29 cellular contexts compared by ENCODE assay signal in the genomic region with DNA sequence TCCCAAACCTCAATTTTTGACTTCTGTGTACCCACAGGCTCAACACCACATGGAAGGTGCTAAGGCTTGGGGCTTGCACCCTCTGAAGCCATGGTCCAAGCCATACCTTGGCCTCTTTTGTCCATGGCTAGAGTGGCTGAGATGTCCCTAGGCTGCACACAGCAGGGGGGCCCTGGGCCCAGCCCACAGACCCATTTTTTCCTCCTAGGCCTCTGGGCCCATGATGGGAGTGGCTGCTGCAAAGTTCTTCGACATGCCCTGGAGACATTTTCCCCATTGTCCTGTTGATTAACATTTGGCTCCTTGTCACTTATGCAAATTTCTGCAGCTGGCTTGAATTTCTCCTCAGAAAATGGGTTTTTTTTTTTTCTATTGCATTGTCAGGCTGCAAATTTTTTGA. TPM values are rescaled to one million over a fixed set of nuclear protein-coding genes. Genes with fewer than 3 reads are reported as not detected.
A peak's percentile ranks its signal among the peaks of the same experiment; 100 is the strongest.
DNase-seq lines count a peak whose midpoint lies in the region; ATAC-seq, FAIRE-seq and TF ChIP-seq lines count a peak whose summit lies in the region.
"Had no signal": no experiment of that assay in that cellular context is flagged by ENCODE, and none has a peak within 500 bp of the region (broad histone marks: within the 10 kb centered on the region; RNA-seq: fewer than 3 reads in every experiment).

No MANE protein-coding gene starts in this region.

- FAIRE-seq in A549 (lab: Jason Lieb, UNC) (no peak), K562 (lab: Jason Lieb, UNC) (no peak)
- FAIRE-seq: G401.6, GM12891, GM19239 had no signal

- no peak overlapping the region for H3K4me3 Mint-ChIP-seq in glutamatergic neuron (ENCODE audit: unreplicated experiment)
- H3K4me3 Mint-ChIP-seq: CD14-positive monocyte; CD4-positive, alpha-beta memory T cell; CD4-positive, CD25-positive, alpha-beta regulatory T cell; CD8-positive, alpha-beta memory T cell had no signal

- POLR2A ChIA-PET in A549 (lab: Yijun Ruan, JAX), result no interaction called here
- POLR2A ChIA-PET in HEK293 (lab: Yijun Ruan, JAX), result no interaction called here
- POLR2A ChIA-PET in K562 (lab: Yijun Ruan, JAX), result no interaction called here

- no peak overlapping the region for H4K5ac ChIP-seq in mesendoderm (ENCODE audit: low read length)

- H3K79me2 ChIP-seq in K562 (ENCODE audit: control insufficient read depth, insufficient read depth, low read length) (no peaks in the 10 kb centered on the region), mesendoderm (ENCODE audit: control insufficient read depth, insufficient read depth, low read length) (no peaks in the 10 kb centered on the region)

- no peaks in the 10 kb centered on the region for H3K79me1 ChIP-seq in mesendoderm (ENCODE audit: low read length)

- peaks cover 10% of the 10 kb centered on the region for H3K9me3 Mint-ChIP-seq in glutamatergic neuron (ENCODE audit: unreplicated experiment)

- peaks cover 35% of the 10 kb centered on the region for H3K36me3 Mint-ChIP-seq in glutamatergic neuron (ENCODE audit: unreplicated experiment)
- H3K36me3 Mint-ChIP-seq: CD4-positive, CD25-positive, alpha-beta regulatory T cell had no signal

- H3K4me2 ChIP-seq in A549 (no peak overlapping the region), K562 (ENCODE audit: insufficient read depth, low read length) (no peak overlapping the region), mesendoderm (ENCODE audit: low read length) (no peak overlapping the region)
- H3K4me2 ChIP-seq: BLaER1 had no signal

- no peak overlapping the region for H2BK15ac ChIP-seq in mesendoderm (replicated peaks; ENCODE audit: low read depth)

- ATAC-seq in A549 (no peak), K562 (no peak), sciatic nerve (no peak), HG03097 (IDR thresholded peaks at IDR 0.05; ENCODE audit: low FRiP score, unreplicated experiment) (no peak)

- TF ChIP-seq CTCF in A549 (IDR thresholded peaks at IDR 0.05), result no peak
- no peak for TF ChIP-seq CTCF in HEK293 (tag by site-specific recombination; IDR thresholded peaks at IDR 0.05)
- TF ChIP-seq CTCF in K562 (IDR thresholded peaks at IDR 0.05 in 2 of 3, conservative IDR thresholded peaks at IDR 0.05 in 1 of 3; ENCODE audit: insufficient read depth in 2 of 3, low read depth in 1 of 3, low read length in 3 of 3), result no peak
- TF ChIP-seq CTCF in glutamatergic neuron (IDR thresholded peaks at IDR 0.05; ENCODE audit: partially characterized antibody, unreplicated experiment), result no peak

- H2AFZ ChIP-seq in K562 (ENCODE audit: low read depth, low read length), result no peak overlapping the region

- no peak overlapping the region for H2BK5ac ChIP-seq in mesendoderm (ENCODE audit: low read length)

- peaks cover 1% of the 10 kb centered on the region for H3K27me3 Mint-ChIP-seq in glutamatergic neuron (ENCODE audit: unreplicated experiment)

- no peak overlapping the region for H3K23ac ChIP-seq in mesendoderm (ENCODE audit: low read length)

- no peak for TF ChIP-seq POLR2A in A549 (IDR thresholded peaks at IDR 0.05; ENCODE audit: low read length)
- no peak for TF ChIP-seq POLR2A in K562 (conservative IDR thresholded peaks at IDR 0.05)

- no peaks in the 10 kb centered on the region for H3K9me1 ChIP-seq in K562 (ENCODE audit: control insufficient read depth, insufficient read depth, low read length)

- H3K4me3 ChIP-seq in A549 (no peak overlapping the region), HEK293 (ENCODE audit: low read depth, low read length) (no peak overlapping the region), K562 (no peak overlapping the region), mesendoderm (ENCODE audit: low read length) (no peak overlapping the region)
- H3K4me3 ChIP-seq: BLaER1 had no signal

- WGBS in A549 (ENCODE audit: missing lambda C conversion rate), result 4% methylated on average over 1 of the region's 1 CpG
- 0% methylated on average over 1 of the region's 1 CpG for WGBS in K562 (ENCODE audit: insufficient coverage, low coverage, missing lambda C conversion rate)
- no CpG with 5 or more reads among the region's 1 CpG for WGBS in mesendoderm (ENCODE audit: extremely low coverage, insufficient coverage, low lambda C conversion rate)

- no peak for DNase-seq in A549 (ENCODE audit: low read depth in 1 of 2, low spot score in 1 of 2)
- DNase-seq in K562 (ENCODE audit: extremely low read depth in 1 of 4, low spot score in 3 of 4), result no peak
- peak; percentile 11 for DNase-seq in mesendoderm
- DNase-seq in sciatic nerve (ENCODE audit: low spot score), result no peak
- no peak for DNase-seq in glutamatergic neuron
- DNase-seq: ACHN; BE2C; C1 segment of cervical spinal cord; CD4-positive, alpha-beta memory T cell; CD4-positive, CD25-positive, alpha-beta regulatory T cell; CD8-positive, alpha-beta memory T cell; COR-L47; DMS 273 treated with DMSO at 0.1 percent for 48 hours; DMS153; DMS53; DMS79; DND-41; EL; GF-D8 had no signal

- H2BK120ac ChIP-seq in mesendoderm (ENCODE audit: low read depth, low read length), result no peak overlapping the region

- H3K27ac Mint-ChIP-seq in glutamatergic neuron (ENCODE audit: unreplicated experiment), result no peak overlapping the region
- H3K27ac Mint-ChIP-seq: CD14-positive monocyte; CD4-positive, alpha-beta memory T cell; CD4-positive, CD25-positive, alpha-beta regulatory T cell; CD8-positive, alpha-beta memory T cell had no signal

- intact Hi-C loops in K562 (cut with micrococcal nuclease) (no loop called here), sciatic nerve (cut with DNase I) (no loop called here)

- BruUV-seq in K562 (replicated peaks; lab: Mats Ljungman, UMichigan), result no TSS peak

- H3K18ac ChIP-seq in mesendoderm (ENCODE audit: low read length), result no peak overlapping the region

- H3K27ac ChIP-seq in A549 (no peak overlapping the region), HEK293 (ENCODE audit: extremely low read depth, low read depth, low read length) (no peak overlapping the region), K562 (ENCODE audit: extremely low read depth, low read depth, low read length) (no peak overlapping the region), mesendoderm (ENCODE audit: low read depth, low read length) (no peak overlapping the region)
- H3K27ac ChIP-seq: 22Rv1, BLaER1 had no signal

- H3K4me1 ChIP-seq in A549, result no peaks in the 10 kb centered on the region
- no peaks in the 10 kb centered on the region for H3K4me1 ChIP-seq in HEK293 (ENCODE audit: control insufficient read depth, insufficient read depth, low read length)
- no peaks in the 10 kb centered on the region for H3K4me1 ChIP-seq in K562 (replicated peaks in 1 of 2; ENCODE audit: control insufficient read depth in 2 of 2, insufficient read depth in 2 of 2, low read length in 2 of 2)
- H3K4me1 ChIP-seq in mesendoderm (ENCODE audit: control insufficient read depth, low read depth, low read length), result no peaks in the 10 kb centered on the region
- H3K4me1 ChIP-seq: BE2C, BLaER1 had no signal

- no peak overlapping the region for H2AK5ac ChIP-seq in mesendoderm (ENCODE audit: low read length)

- no peaks in the 10 kb centered on the region for H4K20me1 ChIP-seq in K562 (replicated peaks; ENCODE audit: control insufficient read depth, insufficient read depth, low read length)
- H4K20me1 ChIP-seq: BLaER1 had no signal

- H3K4ac ChIP-seq in mesendoderm (ENCODE audit: low read depth, low read length), result no peak overlapping the region

- H3K9ac ChIP-seq in K562 (ENCODE audit: insufficient read depth in 1 of 2, low read depth in 2 of 2, low read length in 2 of 2) (no peak overlapping the region), mesendoderm (ENCODE audit: low read length) (no peak overlapping the region)
- H3K9ac ChIP-seq: BLaER1 had no signal

- no peaks in the 10 kb centered on the region for H3K4me1 Mint-ChIP-seq in glutamatergic neuron (ENCODE audit: low read depth, unreplicated experiment)

- H3K36me3 ChIP-seq in HEK293 (ENCODE audit: control insufficient read depth in 2 of 2, insufficient read depth in 1 of 2, low read length in 2 of 2), result no peaks in the 10 kb centered on the region
- H3K36me3 ChIP-seq in K562 (ENCODE audit: control insufficient read depth, insufficient read depth, low read length), result no peaks in the 10 kb centered on the region
- no peaks in the 10 kb centered on the region for H3K36me3 ChIP-seq in mesendoderm (ENCODE audit: control insufficient read depth, insufficient read depth, low read length)
- H3K36me3 ChIP-seq: BE2C, BLaER1 had no signal

- no peak overlapping the region for H4K8ac ChIP-seq in mesendoderm (ENCODE audit: low read depth, low read length)

- CTCF ChIA-PET in A549 (lab: Yijun Ruan, JAX), result no interaction called here
- CTCF ChIA-PET in HEK293 (lab: Yijun Ruan, JAX), result no interaction called here
- CTCF ChIA-PET in K562 (lab: Yijun Ruan, JAX; ENCODE audit: low intra/inter-chr PET ratio), result no interaction called here

- no peak for TF ChIP-seq EP300 in A549 (IDR thresholded peaks at IDR 0.05)
- no peak for TF ChIP-seq EP300 in K562 (IDR thresholded peaks at IDR 0.05; ENCODE audit: low read length)

- H3K9me3 ChIP-seq in A549 (peaks cover 38% of the 10 kb centered on the region), HEK293 (ENCODE audit: control insufficient read depth, insufficient read depth, low read depth, low read length) (no peaks in the 10 kb centered on the region; the same call in 1 of the 2 replicates), K562 (replicated peaks; ENCODE audit: control insufficient read depth, insufficient read depth, low read depth, low read length) (no peaks in the 10 kb centered on the region)
- H3K9me3 ChIP-seq: BE2C had no signal

- H3K27me3 ChIP-seq in K562 (ENCODE audit: control insufficient read depth in 2 of 2, insufficient read depth in 2 of 2, low read length in 2 of 2) (no peaks in the 10 kb centered on the region), mesendoderm (ENCODE audit: insufficient read depth, low read length, poor library complexity) (no peaks in the 10 kb centered on the region)
- H3K27me3 ChIP-seq: BE2C, BLaER1 had no signal

- in situ Hi-C loops in K562 (cut with MboI), result no loop called here

- TF ChIP-seq RAD21 in A549 (conservative IDR thresholded peaks at IDR 0.05 in 1 of 2, IDR thresholded peaks at IDR 0.05 in 1 of 2), result no peak
- no peak for TF ChIP-seq RAD21 in K562 (CRISPR knock-in tag; conservative IDR thresholded peaks at IDR 0.05 in 1 of 2, IDR thresholded peaks at IDR 0.05 in 1 of 2)

- no peak overlapping the region for H3K56ac ChIP-seq in mesendoderm (ENCODE audit: low read length)

RNA-seq across cellular contexts. Expression of gene TBC1D26, which starts 47.0 kb away (rescaled TPM):
- 0.16 and 0.17 TPM in 2 replicates for polyA plus RNA-seq in A549 (2011; rRNA removed)
- 0.03 and 0.04 TPM in 2 replicates for polyA plus RNA-seq in A549 (2012; cell fraction: cytosol; rRNA removed)
- 0.60 and 0.74 TPM in 2 replicates for polyA plus RNA-seq in A549 (2012; cell fraction: nucleus; rRNA removed)
- polyA plus RNA-seq in A549 (2017; fragmentation: RNase III; extraction: RNeasy Plus Mini Kit Qiagen cat#74134 plus additional on column Dnase treatment), result 0.07 to 0.18 TPM (median 0.08 TPM) in 3 replicates
- 1.1 and 1.2 TPM in 2 replicates for polyA minus RNA-seq in A549 (2011; rRNA and poly(A)+ RNA removed)
- total RNA-seq in K562 (2011; cell fraction: chromatin; rRNA removed; ENCODE audit: low replicate concordance), result not detected in 2 replicates
- not detected in 2 replicates for total RNA-seq in K562 (2011; cell fraction: nucleolus; rRNA removed)
- total RNA-seq in K562 (2011; cell fraction: nucleoplasm; rRNA removed), result not detected in 2 replicates
- not detected in 2 replicates for total RNA-seq in K562 (2014; rRNA removed)
- not detected in 2 replicates for total RNA-seq in K562 (2014; rRNA removed; fragmentation: Illumina TruSeq; extraction: Trizol)
- not detected in 2 replicates for total RNA-seq in K562 (2015; rRNA removed; fragmentation: Illumina TruSeq; extraction: Trizol)
- not detected in 2 replicates for total RNA-seq in K562 (2021)
- not detected in 2 replicates for polyA plus RNA-seq in K562 (2011; rRNA removed)
- polyA plus RNA-seq in K562 (2011; cell fraction: cytosol; rRNA removed), result not detected in 2 replicates
- 0.11 and 0.21 TPM in 2 replicates for polyA plus RNA-seq in K562 (2011; cell fraction: nucleus; rRNA removed)
- polyA plus RNA-seq in K562 (2012), result 0.21 and 0.35 TPM in 2 replicates
- not detected in 2 replicates for polyA plus RNA-seq in K562 (2014; fragmentation: Illumina TruSeq; extraction: Trizol)
- under 1 TPM in 1 of 2 experiments, not detected in 1; 0.08 TPM for polyA plus RNA-seq in K562 (2014; fragmentation: Nextera tagmentation; extraction: Ambion mirVana)
- not detected in 2 replicates for polyA plus RNA-seq in K562 (2014; rRNA removed)
- polyA minus RNA-seq in K562 (2011; rRNA and poly(A)+ RNA removed), result not detected in 2 replicates
- polyA minus RNA-seq in K562 (2011; cell fraction: cytosol; rRNA and poly(A)+ RNA removed), result not detected in 2 replicates
- not detected in 2 replicates for polyA minus RNA-seq in K562 (2011; cell fraction: nucleus; rRNA and poly(A)+ RNA removed)
- polyA plus RNA-seq in mesendoderm (2013, experiment 1 of 2), result 0.08 TPM
- polyA plus RNA-seq in mesendoderm (2013, experiment 2 of 2), result 0.21 TPM
- total RNA-seq in sciatic nerve, result 0.27 TPM
- 2.4 TPM for total RNA-seq in glutamatergic neuron (ENCODE audit: unreplicated experiment)
- total RNA-seq: A172, Daoy had no signal
- polyA plus RNA-seq: CD14-positive monocyte; CD4-positive, alpha-beta memory T cell; CD4-positive, CD25-positive, alpha-beta regulatory T cell had no signal
